Comparison of ENCODE assay signal across 1 cellular context in genomic region chr13:91357613-91358383, GRCh38.
A peak's percentile ranks its signal among the peaks of the same experiment; 100 is the strongest.
TF ChIP-seq lines count a peak whose summit lies in the region.

No MANE protein-coding gene starts in this region.

TF ChIP-seq in HepG2, 621 proteins besides CTCF, POLR2A, EP300 and RAD21 (continues in another document):
- TF ChIP-seq, protein P1, sequence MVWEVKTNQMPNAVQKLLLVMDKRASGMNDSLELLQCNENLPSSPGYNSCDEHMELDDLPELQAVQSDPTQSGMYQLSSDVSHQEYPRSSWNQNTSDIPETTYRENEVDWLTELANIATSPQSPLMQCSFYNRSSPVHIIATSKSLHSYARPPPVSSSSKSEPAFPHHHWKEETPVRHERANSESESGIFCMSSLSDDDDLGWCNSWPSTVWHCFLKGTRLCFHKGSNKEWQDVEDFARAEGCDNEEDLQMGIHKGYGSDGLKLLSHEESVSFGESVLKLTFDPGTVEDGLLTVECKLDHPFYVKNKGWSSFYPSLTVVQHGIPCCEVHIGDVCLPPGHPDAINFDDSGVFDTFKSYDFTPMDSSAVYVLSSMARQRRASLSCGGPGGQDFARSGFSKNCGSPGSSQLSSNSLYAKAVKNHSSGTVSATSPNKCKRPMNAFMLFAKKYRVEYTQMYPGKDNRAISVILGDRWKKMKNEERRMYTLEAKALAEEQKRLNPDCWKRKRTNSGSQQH (CRISPR knock-in tag; IDR thresholded peaks at IDR 0.05; ENCODE audit: low read depth) = no peak
- no peak for TF ChIP-seq NONO (IDR thresholded peaks at IDR 0.05)
- 0 out of 2 replicates have a peak, but pooled peaks have one; percentile 7 for TF ChIP-seq NONO (CRISPR knock-in tag; conservative IDR thresholded peaks at IDR 0.05)
- no peak for TF ChIP-seq ZNF367 (CRISPR knock-in tag; IDR thresholded peaks at IDR 0.05; ENCODE audit: borderline replicate concordance)
- TF ChIP-seq ZMAT3 (CRISPR knock-in tag; conservative IDR thresholded peaks at IDR 0.05) = no peak
- TF ChIP-seq ARID4A (CRISPR knock-in tag; IDR thresholded peaks at IDR 0.05; ENCODE audit: borderline replicate concordance) = no peak
- no peak for TF ChIP-seq MBNL3 (CRISPR knock-in tag; conservative IDR thresholded peaks at IDR 0.05)
- TF ChIP-seq CHD4 (IDR thresholded peaks at IDR 0.05; ENCODE audit: borderline replicate concordance, low read length) = no peak
- TF ChIP-seq MEF2D (CRISPR knock-in tag; IDR thresholded peaks at IDR 0.05) = no peak
- TF ChIP-seq KLF9 (CRISPR knock-in tag; IDR thresholded peaks at IDR 0.05; ENCODE audit: low read depth) = no peak
- no peak for TF ChIP-seq NFATC3 (CRISPR knock-in tag; IDR thresholded peaks at IDR 0.05)
- TF ChIP-seq ZNF280D (CRISPR knock-in tag; IDR thresholded peaks at IDR 0.05) = no peak
- TF ChIP-seq FLYWCH1 (CRISPR knock-in tag; IDR thresholded peaks at IDR 0.05) = no peak
- TF ChIP-seq, protein P2, sequence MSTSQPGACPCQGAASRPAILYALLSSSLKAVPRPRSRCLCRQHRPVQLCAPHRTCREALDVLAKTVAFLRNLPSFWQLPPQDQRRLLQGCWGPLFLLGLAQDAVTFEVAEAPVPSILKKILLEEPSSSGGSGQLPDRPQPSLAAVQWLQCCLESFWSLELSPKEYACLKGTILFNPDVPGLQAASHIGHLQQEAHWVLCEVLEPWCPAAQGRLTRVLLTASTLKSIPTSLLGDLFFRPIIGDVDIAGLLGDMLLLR (CRISPR knock-in tag; IDR thresholded peaks at IDR 0.05) = no peak
- TF ChIP-seq, protein P3, sequence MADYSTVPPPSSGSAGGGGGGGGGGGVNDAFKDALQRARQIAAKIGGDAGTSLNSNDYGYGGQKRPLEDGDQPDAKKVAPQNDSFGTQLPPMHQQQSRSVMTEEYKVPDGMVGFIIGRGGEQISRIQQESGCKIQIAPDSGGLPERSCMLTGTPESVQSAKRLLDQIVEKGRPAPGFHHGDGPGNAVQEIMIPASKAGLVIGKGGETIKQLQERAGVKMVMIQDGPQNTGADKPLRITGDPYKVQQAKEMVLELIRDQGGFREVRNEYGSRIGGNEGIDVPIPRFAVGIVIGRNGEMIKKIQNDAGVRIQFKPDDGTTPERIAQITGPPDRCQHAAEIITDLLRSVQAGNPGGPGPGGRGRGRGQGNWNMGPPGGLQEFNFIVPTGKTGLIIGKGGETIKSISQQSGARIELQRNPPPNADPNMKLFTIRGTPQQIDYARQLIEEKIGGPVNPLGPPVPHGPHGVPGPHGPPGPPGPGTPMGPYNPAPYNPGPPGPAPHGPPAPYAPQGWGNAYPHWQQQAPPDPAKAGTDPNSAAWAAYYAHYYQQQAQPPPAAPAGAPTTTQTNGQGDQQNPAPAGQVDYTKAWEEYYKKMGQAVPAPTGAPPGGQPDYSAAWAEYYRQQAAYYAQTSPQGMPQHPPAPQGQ (CRISPR knock-in tag; IDR thresholded peaks at IDR 0.05; ENCODE audit: borderline replicate concordance) = 0 out of 2 replicates have a peak, but pooled peaks have one; percentile 4
- TF ChIP-seq ZNF879 (CRISPR knock-in tag; IDR thresholded peaks at IDR 0.05) = no peak
- no peak for TF ChIP-seq DPF2 (CRISPR knock-in tag; IDR thresholded peaks at IDR 0.05; ENCODE audit: borderline replicate concordance, low read depth)
- TF ChIP-seq HMGA1 (CRISPR knock-in tag; conservative IDR thresholded peaks at IDR 0.05) = no peak
- no peak for TF ChIP-seq ZFP91 (CRISPR knock-in tag; IDR thresholded peaks at IDR 0.05; ENCODE audit: borderline replicate concordance)
- TF ChIP-seq IRX3 (CRISPR knock-in tag; IDR thresholded peaks at IDR 0.05; ENCODE audit: borderline replicate concordance, low read depth) = no peak
- no peak for TF ChIP-seq ZNF333 (CRISPR knock-in tag; IDR thresholded peaks at IDR 0.05; ENCODE audit: borderline replicate concordance)
- TF ChIP-seq PAF1 (CRISPR knock-in tag; IDR thresholded peaks at IDR 0.05) = peak; percentile 11; the same call in 1 of the 2 replicates
- no peak for TF ChIP-seq JUND (CRISPR knock-in tag; IDR thresholded peaks at IDR 0.05)
- TF ChIP-seq HNRNPL (IDR thresholded peaks at IDR 0.05; ENCODE audit: low read depth, low read length) = no peak
- TF ChIP-seq ZNF790 (CRISPR knock-in tag; IDR thresholded peaks at IDR 0.05; ENCODE audit: borderline replicate concordance) = no peak
- TF ChIP-seq ZHX2 (IDR thresholded peaks at IDR 0.05; ENCODE audit: low read depth) = no peak
- no peak for TF ChIP-seq ZHX2 (CRISPR knock-in tag; IDR thresholded peaks at IDR 0.05; ENCODE audit: borderline replicate concordance)
- TF ChIP-seq ZNF703 (CRISPR knock-in tag; IDR thresholded peaks at IDR 0.05; ENCODE audit: borderline replicate concordance) = no peak
- peak; percentile 91 for TF ChIP-seq AGO2 (optimal IDR thresholded peaks at IDR 0.05; ENCODE audit: low read depth, low read length)
- TF ChIP-seq, protein P4, sequence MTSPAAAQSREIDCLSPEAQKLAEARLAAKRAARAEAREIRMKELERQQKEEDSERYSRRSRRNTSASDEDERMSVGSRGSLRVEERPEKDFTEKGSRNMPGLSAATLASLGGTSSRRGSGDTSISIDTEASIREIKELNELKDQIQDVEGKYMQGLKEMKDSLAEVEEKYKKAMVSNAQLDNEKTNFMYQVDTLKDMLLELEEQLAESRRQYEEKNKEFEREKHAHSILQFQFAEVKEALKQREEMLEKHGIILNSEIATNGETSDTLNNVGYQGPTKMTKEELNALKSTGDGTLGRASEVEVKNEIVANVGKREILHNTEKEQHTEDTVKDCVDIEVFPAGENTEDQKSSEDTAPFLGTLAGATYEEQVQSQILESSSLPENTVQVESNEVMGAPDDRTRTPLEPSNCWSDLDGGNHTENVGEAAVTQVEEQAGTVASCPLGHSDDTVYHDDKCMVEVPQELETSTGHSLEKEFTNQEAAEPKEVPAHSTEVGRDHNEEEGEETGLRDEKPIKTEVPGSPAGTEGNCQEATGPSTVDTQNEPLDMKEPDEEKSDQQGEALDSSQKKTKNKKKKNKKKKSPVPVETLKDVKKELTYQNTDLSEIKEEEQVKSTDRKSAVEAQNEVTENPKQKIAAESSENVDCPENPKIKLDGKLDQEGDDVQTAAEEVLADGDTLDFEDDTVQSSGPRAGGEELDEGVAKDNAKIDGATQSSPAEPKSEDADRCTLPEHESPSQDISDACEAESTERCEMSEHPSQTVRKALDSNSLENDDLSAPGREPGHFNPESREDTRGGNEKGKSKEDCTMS (CRISPR knock-in tag; conservative IDR thresholded peaks at IDR 0.05) = no peak
- TF ChIP-seq ATF1 (CRISPR knock-in tag; IDR thresholded peaks at IDR 0.05) = no peak
- TF ChIP-seq GTF2F1 (IDR thresholded peaks at IDR 0.05; ENCODE audit: low read length) = no peak
- no peak for TF ChIP-seq NCOR1 (IDR thresholded peaks at IDR 0.05; ENCODE audit: borderline replicate concordance, low read length)
- peak; percentile 94 for TF ChIP-seq RBM22 (optimal IDR thresholded peaks at IDR 0.05; ENCODE audit: low read length)
- TF ChIP-seq ZNF766 (CRISPR knock-in tag; IDR thresholded peaks at IDR 0.05; ENCODE audit: borderline replicate concordance) = no peak
- no peak for TF ChIP-seq NR1H2 (CRISPR knock-in tag; IDR thresholded peaks at IDR 0.05; ENCODE audit: borderline replicate concordance, low read depth)
- peak; percentile 17 for TF ChIP-seq POLR2AphosphoS2 (IDR thresholded peaks at IDR 0.05; ENCODE audit: low read depth, low read length)
- 0 out of 2 replicates have a peak, but pooled peaks have one; percentile 20 for TF ChIP-seq MBD4 (IDR thresholded peaks at IDR 0.05; ENCODE audit: borderline replicate concordance, low read length)
